In the genomic region with DNA sequence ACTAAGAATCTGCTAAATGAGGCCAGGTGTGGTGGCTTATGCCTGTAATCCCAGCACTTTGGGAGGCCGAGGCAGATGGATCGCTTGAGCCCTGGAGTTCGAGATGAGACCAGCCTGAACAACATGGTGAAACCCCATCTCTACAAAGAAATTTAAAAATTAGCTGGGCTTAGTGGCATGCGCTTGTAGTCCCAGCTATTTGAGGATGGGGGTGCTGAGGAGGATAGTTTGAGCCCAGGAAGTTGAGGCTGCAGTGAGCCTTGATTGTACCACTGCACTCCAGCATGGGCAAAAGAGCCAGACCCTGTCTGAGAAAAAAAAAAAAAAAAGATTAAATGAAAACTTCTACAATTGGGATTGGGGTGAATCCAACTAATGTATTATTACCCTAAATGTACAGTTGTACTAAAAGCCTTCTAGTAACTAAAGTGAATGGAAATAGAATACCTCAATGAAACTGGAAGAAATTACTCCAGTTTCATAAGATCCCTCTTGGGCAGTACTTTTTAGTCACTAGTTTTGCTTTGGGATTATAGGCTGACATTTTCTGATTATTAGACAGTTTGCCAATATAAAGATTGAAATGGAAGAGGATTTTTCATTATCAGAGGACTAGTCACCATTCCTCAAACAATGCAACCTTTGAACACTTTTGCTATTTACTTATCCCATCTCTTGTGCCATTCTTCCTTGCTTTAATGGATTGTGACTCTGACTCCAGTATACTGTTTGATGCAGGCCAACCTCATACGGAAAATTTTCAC, we compare ENCODE assay signal across 1 cellular context.
A peak's percentile ranks its signal among the peaks of the same experiment; 100 is the strongest.
TF ChIP-seq lines count a peak whose summit lies in the region.

No MANE protein-coding gene starts in this region.

TF ChIP-seq in HepG2, 621 proteins besides CTCF, POLR2A, EP300 and RAD21 (continues in another document):
- TF ChIP-seq TCF12 (IDR thresholded peaks at IDR 0.05) (no peak), TCF12 (CRISPR knock-in tag; IDR thresholded peaks at IDR 0.05) (no peak), PATZ1 (CRISPR knock-in tag; IDR thresholded peaks at IDR 0.05) (no peak), AGO2 (optimal IDR thresholded peaks at IDR 0.05; ENCODE audit: low read depth, low read length) (peak; percentile 64), ATF1 (CRISPR knock-in tag; IDR thresholded peaks at IDR 0.05) (0 out of 2 replicates have a peak, but pooled peaks have one; percentile 30), KLF9 (CRISPR knock-in tag; IDR thresholded peaks at IDR 0.05; ENCODE audit: low read depth) (no peak), ZNF792 (CRISPR knock-in tag; IDR thresholded peaks at IDR 0.05) (0 out of 2 replicates have a peak, but pooled peaks have one; percentile 14), PHF5A (CRISPR knock-in tag; IDR thresholded peaks at IDR 0.05; ENCODE audit: low read depth, unreplicated experiment) (peak; percentile 6), TRIM22 (IDR thresholded peaks at IDR 0.05) (no peak), ZNF230 (CRISPR knock-in tag; IDR thresholded peaks at IDR 0.05) (no peak), HMG20A (CRISPR knock-in tag; IDR thresholded peaks at IDR 0.05; ENCODE audit: borderline replicate concordance) (peak; percentile 32; the same call in 1 of the 2 replicates), POLR2AphosphoS2 (IDR thresholded peaks at IDR 0.05; ENCODE audit: low read depth, low read length) (peak; percentile 23; the same call in 1 of the 2 replicates), SMYD3 (CRISPR knock-in tag; IDR thresholded peaks at IDR 0.05) (0 out of 2 replicates have a peak, but pooled peaks have one; percentile 8), FOXP1 (IDR thresholded peaks at IDR 0.05) (no peak), FOXP1 (CRISPR knock-in tag; IDR thresholded peaks at IDR 0.05) (0 out of 2 replicates have a peak, but pooled peaks have one; percentile 3), GATAD2A (CRISPR knock-in tag; IDR thresholded peaks at IDR 0.05) (peak; percentile 67), DRAP1 (CRISPR knock-in tag; IDR thresholded peaks at IDR 0.05) (no peak), GATAD1 (CRISPR knock-in tag; IDR thresholded peaks at IDR 0.05) (peak; percentile 14; the same call in 1 of the 2 replicates), ZBTB26 (CRISPR knock-in tag; IDR thresholded peaks at IDR 0.05; ENCODE audit: borderline replicate concordance) (no peak), RBM22 (optimal IDR thresholded peaks at IDR 0.05; ENCODE audit: low read length) (peak; percentile 10), NR2F1 (CRISPR knock-in tag; IDR thresholded peaks at IDR 0.05) (peak in 1 of 2 experiments; percentile 29; a peak in 1 of 4 replicates), ZKSCAN8 (CRISPR knock-in tag; IDR thresholded peaks at IDR 0.05; ENCODE audit: borderline replicate concordance) (no peak), HNF4A (CRISPR knock-in tag; IDR thresholded peaks at IDR 0.05) (peak; percentile 66), RFXANK (CRISPR knock-in tag; IDR thresholded peaks at IDR 0.05) (peak; percentile 74; the same call in 1 of the 2 replicates), ZNF280D (CRISPR knock-in tag; IDR thresholded peaks at IDR 0.05) (no peak), MLLT10 (CRISPR knock-in tag; IDR thresholded peaks at IDR 0.05) (no peak), HIC2 (CRISPR knock-in tag; IDR thresholded peaks at IDR 0.05; ENCODE audit: low read depth) (no peak), BCL6 (CRISPR knock-in tag; IDR thresholded peaks at IDR 0.05) (peak; percentile 26; the same call in 1 of the 2 replicates), ZBTB14 (CRISPR knock-in tag; IDR thresholded peaks at IDR 0.05) (no peak), CREBL2 (CRISPR knock-in tag; IDR thresholded peaks at IDR 0.05; ENCODE audit: borderline replicate concordance) (no peak), FOXA3 (CRISPR knock-in tag; IDR thresholded peaks at IDR 0.05) (peak; percentile 92), ZNF333 (CRISPR knock-in tag; IDR thresholded peaks at IDR 0.05; ENCODE audit: borderline replicate concordance) (no peak)
- TF ChIP-seq, protein P1, sequence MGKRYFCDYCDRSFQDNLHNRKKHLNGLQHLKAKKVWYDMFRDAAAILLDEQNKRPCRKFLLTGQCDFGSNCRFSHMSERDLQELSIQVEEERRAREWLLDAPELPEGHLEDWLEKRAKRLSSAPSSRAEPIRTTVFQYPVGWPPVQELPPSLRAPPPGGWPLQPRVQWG (CRISPR knock-in tag; IDR thresholded peaks at IDR 0.05; ENCODE audit: borderline replicate concordance, low read depth) = no peak
- TF ChIP-seq, protein P2, sequence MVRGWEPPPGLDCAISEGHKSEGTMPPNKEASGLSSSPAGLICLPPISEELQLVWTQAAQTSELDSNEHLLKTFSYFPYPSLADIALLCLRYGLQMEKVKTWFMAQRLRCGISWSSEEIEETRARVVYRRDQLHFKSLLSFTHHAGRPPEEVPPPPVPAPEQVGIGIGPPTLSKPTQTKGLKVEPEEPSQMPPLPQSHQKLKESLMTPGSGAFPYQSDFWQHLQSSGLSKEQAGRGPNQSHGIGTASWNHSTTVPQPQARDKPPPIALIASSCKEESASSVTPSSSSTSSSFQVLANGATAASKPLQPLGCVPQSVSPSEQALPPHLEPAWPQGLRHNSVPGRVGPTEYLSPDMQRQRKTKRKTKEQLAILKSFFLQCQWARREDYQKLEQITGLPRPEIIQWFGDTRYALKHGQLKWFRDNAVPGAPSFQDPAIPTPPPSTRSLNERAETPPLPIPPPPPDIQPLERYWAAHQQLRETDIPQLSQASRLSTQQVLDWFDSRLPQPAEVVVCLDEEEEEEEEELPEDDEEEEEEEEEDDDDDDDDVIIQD (CRISPR knock-in tag; IDR thresholded peaks at IDR 0.05; ENCODE audit: low read depth) = peak; percentile 61
- TF ChIP-seq, protein P3, sequence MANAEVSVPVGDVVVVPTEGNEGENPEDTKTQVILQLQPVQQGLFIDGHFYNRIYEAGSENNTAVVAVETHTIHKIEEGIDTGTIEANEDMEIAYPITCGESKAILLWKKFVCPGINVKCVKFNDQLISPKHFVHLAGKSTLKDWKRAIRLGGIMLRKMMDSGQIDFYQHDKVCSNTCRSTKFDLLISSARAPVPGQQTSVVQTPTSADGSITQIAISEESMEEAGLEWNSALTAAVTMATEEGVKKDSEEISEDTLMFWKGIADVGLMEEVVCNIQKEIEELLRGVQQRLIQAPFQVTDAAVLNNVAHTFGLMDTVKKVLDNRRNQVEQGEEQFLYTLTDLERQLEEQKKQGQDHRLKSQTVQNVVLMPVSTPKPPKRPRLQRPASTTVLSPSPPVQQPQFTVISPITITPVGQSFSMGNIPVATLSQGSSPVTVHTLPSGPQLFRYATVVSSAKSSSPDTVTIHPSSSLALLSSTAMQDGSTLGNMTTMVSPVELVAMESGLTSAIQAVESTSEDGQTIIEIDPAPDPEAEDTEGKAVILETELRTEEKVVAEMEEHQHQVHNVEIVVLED (CRISPR knock-in tag; IDR thresholded peaks at IDR 0.05; ENCODE audit: borderline replicate concordance) = peak; percentile 1; the same call in 1 of the 2 replicates
